In genomic region chr6:161439093-161439492, GRCh38 we compare ENCODE assay signal across 9 cellular contexts.
A peak's percentile ranks its signal among the peaks of the same experiment; 100 is the strongest.
DNase-seq lines count a peak whose midpoint lies in the region; ATAC-seq, FAIRE-seq and TF ChIP-seq lines count a peak whose summit lies in the region.
"Had no signal": no experiment of that assay in that cellular context is flagged by ENCODE, and none has a peak within 500 bp of the region (broad histone marks: within the 10 kb centered on the region; RNA-seq: fewer than 3 reads in every experiment).

No MANE protein-coding gene starts in this region.

- peaks cover 5% of the 10 kb centered on the region for H3K4me1 Mint-ChIP-seq in stimulated activated effector memory CD8-positive, alpha-beta T cell treated with anti-CD3 and anti-CD28 coated beads, Interleukin-12 subunit alpha, Interleukin-12 subunit beta, amount 100 ng/mL, for 72 hours
- H3K4me1 Mint-ChIP-seq in CD4-positive, alpha-beta memory T cell = no peaks in the 10 kb centered on the region

- no peaks in the 10 kb centered on the region for H3K9me3 ChIP-seq in esophagus muscularis mucosa
- no peaks in the 10 kb centered on the region for H3K9me3 ChIP-seq in gastrocnemius medialis
- H3K9me3 ChIP-seq in CD4-positive, alpha-beta memory T cell (ENCODE audit: control insufficient read depth in 1 of 2, low read length in 2 of 2) = no peaks in the 10 kb centered on the region

- peak; percentile 91 for FAIRE-seq in RCC 7860 (lab: Jason Lieb, UNC)

- H3K27me3 Mint-ChIP-seq in CD4-positive, alpha-beta memory T cell = peaks cover 0 to 2% of the 10 kb centered on the region in 2 donors

- 62% methylated on average over 12 of the region's 12 CpGs for WGBS in esophagus muscularis mucosa

- H3K27ac Mint-ChIP-seq in stimulated activated effector memory CD8-positive, alpha-beta T cell treated with anti-CD3 and anti-CD28 coated beads, Interleukin-12 subunit alpha, Interleukin-12 subunit beta, amount 100 ng/mL, for 72 hours = no peak overlapping the region
- no peak overlapping the region for H3K27ac Mint-ChIP-seq in CD4-positive, alpha-beta memory T cell

- DNase-seq in GOT3 (lab: John Stamatoyannopoulos, UW) (peak; percentile 40), RCC 7860 (ENCODE audit: low spot score) (peak; percentile 81), esophagus muscularis mucosa (ENCODE audit: extremely low spot score) (no peak), gastrocnemius medialis (peak; percentile 79 to 83), iPS-NIHi7 (ENCODE audit: extremely low spot score) (no peak)
- no peak for DNase-seq in stimulated activated effector memory CD8-positive, alpha-beta T cell treated with anti-CD3 and anti-CD28 coated beads, Interleukin-12 subunit alpha, Interleukin-12 subunit beta, amount 100 ng/mL, for 72 hours (ENCODE audit: low spot score in 2 of 2)
- DNase-seq in CD4-positive, alpha-beta memory T cell = no peak

- intact Hi-C loops in esophagus muscularis mucosa (cut with DNase I) (no loop called here), gastrocnemius medialis (cut with DNase I; ENCODE audit: low total_unique reads) (loop anchor here (5.0 kb wide), 1 partner anchor 43 kb away; no protein-coding TSS in a partner anchor)
- intact Hi-C loops in CD4-positive, alpha-beta memory T cell (cut with micrococcal nuclease) = no loop called here

- H3K27ac ChIP-seq in esophagus muscularis mucosa (replicated peaks in 1 of 4) = peak overlapping the region; percentile 19 to 67 (median 49)
- peak overlapping the region; percentile 69 to 86 (median 76) for H3K27ac ChIP-seq in gastrocnemius medialis
- no peak overlapping the region for H3K27ac ChIP-seq in CD4-positive, alpha-beta memory T cell (ENCODE audit: low read depth, low read length)
- H3K27ac ChIP-seq: HL-60 had no signal

- peak overlapping the region in 3 of 4 donors; percentile 10 to 24 (median 21) for H3K4me3 ChIP-seq in esophagus muscularis mucosa
- H3K4me3 ChIP-seq in gastrocnemius medialis = peak overlapping the region; percentile 17 to 37 (median 26)
- H3K4me3 ChIP-seq in CD4-positive, alpha-beta memory T cell (ENCODE audit: low read length in 2 of 2) = no peak overlapping the region

- TF ChIP-seq CTCF in esophagus muscularis mucosa (IDR thresholded peaks at IDR 0.05) = no peak
- no peak for TF ChIP-seq CTCF in gastrocnemius medialis (IDR thresholded peaks at IDR 0.05 in 4 of 5, conservative IDR thresholded peaks at IDR 0.05 in 1 of 5)

- POLR2A ChIA-PET in CD4-positive, alpha-beta memory T cell (lab: Charles Lee; ENCODE audit: partially characterized antibody) = no interaction called here

- in situ Hi-C loops in gastrocnemius medialis (cut with MboI; ENCODE audit: low sequenced_read_pairs in 4 of 4) = no loop called here

- CTCF ChIA-PET in CD4-positive, alpha-beta memory T cell (lab: Charles Lee; ENCODE audit: partially characterized antibody) = interaction anchor here (0.8 to 3.6 kb wide), 2 partner anchors 19 to 21 kb away, joined by 4 to 15 read pairs; no protein-coding TSS in a partner anchor

- ATAC-seq in gastrocnemius medialis (peak; percentile 81 to 87), HG03442 (IDR thresholded peaks at IDR 0.05; ENCODE audit: unreplicated experiment) (no peak)
- no peak for ATAC-seq in stimulated activated effector memory CD8-positive, alpha-beta T cell treated with anti-CD3 and anti-CD28 coated beads, Interleukin-12 subunit alpha, Interleukin-12 subunit beta, amount 100 ng/mL, for 72 hours

- H3K4me1 ChIP-seq in esophagus muscularis mucosa = peaks cover 23 to 61% (median 50%) of the 10 kb centered on the region in 4 donors
- peaks cover 17 to 26% of the 10 kb centered on the region in 2 donors for H3K4me1 ChIP-seq in gastrocnemius medialis
- H3K4me1 ChIP-seq in CD4-positive, alpha-beta memory T cell (ENCODE audit: insufficient read depth, low read length) = no peaks in the 10 kb centered on the region

- peak; percentile 33 for TF ChIP-seq EP300 in esophagus muscularis mucosa (IDR thresholded peaks at IDR 0.05)

- peaks cover 5% of the 10 kb centered on the region for H3K36me3 Mint-ChIP-seq in stimulated activated effector memory CD8-positive, alpha-beta T cell treated with anti-CD3 and anti-CD28 coated beads, Interleukin-12 subunit alpha, Interleukin-12 subunit beta, amount 100 ng/mL, for 72 hours
- no peaks in the 10 kb centered on the region for H3K36me3 Mint-ChIP-seq in CD4-positive, alpha-beta memory T cell

- H3K27me3 ChIP-seq in esophagus muscularis mucosa = no peaks in the 10 kb centered on the region
- H3K27me3 ChIP-seq in gastrocnemius medialis = no peaks in the 10 kb centered on the region
- no peaks in the 10 kb centered on the region for H3K27me3 ChIP-seq in CD4-positive, alpha-beta memory T cell (ENCODE audit: insufficient read depth, low read length)

- no peak for TF ChIP-seq POLR2A in esophagus muscularis mucosa (IDR thresholded peaks at IDR 0.05; ENCODE audit: low read depth)
- TF ChIP-seq POLR2A in gastrocnemius medialis (IDR thresholded peaks at IDR 0.05) = peak in 1 of 2 donors; percentile 7

- no peaks in the 10 kb centered on the region for H3K36me3 ChIP-seq in esophagus muscularis mucosa
- H3K36me3 ChIP-seq in gastrocnemius medialis = no peaks in the 10 kb centered on the region
- H3K36me3 ChIP-seq in CD4-positive, alpha-beta memory T cell (ENCODE audit: insufficient read depth, low read length) = no peaks in the 10 kb centered on the region

- H3K9me3 Mint-ChIP-seq in stimulated activated effector memory CD8-positive, alpha-beta T cell treated with anti-CD3 and anti-CD28 coated beads, Interleukin-12 subunit alpha, Interleukin-12 subunit beta, amount 100 ng/mL, for 72 hours = no peaks in the 10 kb centered on the region
- H3K9me3 Mint-ChIP-seq in CD4-positive, alpha-beta memory T cell = no peaks in the 10 kb centered on the region

- H3K4me3 Mint-ChIP-seq in stimulated activated effector memory CD8-positive, alpha-beta T cell treated with anti-CD3 and anti-CD28 coated beads, Interleukin-12 subunit alpha, Interleukin-12 subunit beta, amount 100 ng/mL, for 72 hours = no peak overlapping the region
- no peak overlapping the region for H3K4me3 Mint-ChIP-seq in CD4-positive, alpha-beta memory T cell

Comparison
In these comparisons a context has a peak if more than half of its experiments do, and no peak if none do; other contexts are left out.
1. DNase-seq: peak in GOT3 (single experiment), RCC 7860 (single experiment) and gastrocnemius medialis (2 of 2); none in esophagus muscularis mucosa (single experiment), iPS-NIHi7 (single experiment), stimulated activated effector memory CD8-positive, alpha-beta T cell treated with anti-CD3 and anti-CD28 coated beads, Interleukin-12 subunit alpha, Interleukin-12 subunit beta, amount 100 ng/mL, for 72 hours (0 of 2) and CD4-positive, alpha-beta memory T cell (0 of 5).
2. H3K4me3 ChIP-seq: peak in esophagus muscularis mucosa (3 of 4) and gastrocnemius medialis (4 of 4); none in CD4-positive, alpha-beta memory T cell (0 of 2).
3. ATAC-seq: peak in gastrocnemius medialis (2 of 2); none in stimulated activated effector memory CD8-positive, alpha-beta T cell treated with anti-CD3 and anti-CD28 coated beads, Interleukin-12 subunit alpha, Interleukin-12 subunit beta, amount 100 ng/mL, for 72 hours (single experiment) and HG03442 (single experiment).